ENCODE assay signal across 1 cellular context in genomic region chr6:161226005-161226964, GRCh38.
TF ChIP-seq lines count a peak whose summit lies in the region.

No MANE protein-coding gene starts in this region.

TF ChIP-seq in K562, 482 proteins besides CTCF, POLR2A, EP300 and RAD21 (continued from another document and continues in another):
- TF ChIP-seq ATF2 (CRISPR knock-in tag; IDR thresholded peaks at IDR 0.05): no peak
- no peak; a peak in 1 of 4 replicates for TF ChIP-seq HDAC1 (IDR thresholded peaks at IDR 0.05)
- TF ChIP-seq USF1 (CRISPR knock-in tag; IDR thresholded peaks at IDR 0.05): no peak
- 0 out of 2 replicates have a peak, but pooled peaks have one; percentile 20 for TF ChIP-seq TRIM28 (IDR thresholded peaks at IDR 0.05)
- TF ChIP-seq SP1 (CRISPR knock-in tag; IDR thresholded peaks at IDR 0.05): no peak
- TF ChIP-seq ZNF316 (IDR thresholded peaks at IDR 0.05): no peak
- no peak for TF ChIP-seq SIN3A (IDR thresholded peaks at IDR 0.05; ENCODE audit: borderline replicate concordance in 2 of 2, control insufficient read depth in 1 of 2, low read depth in 2 of 2, low read length in 2 of 2)
- TF ChIP-seq NKRF (IDR thresholded peaks at IDR 0.05; ENCODE audit: borderline replicate concordance): no peak
- no peak for TF ChIP-seq ZNF354B (CRISPR knock-in tag; IDR thresholded peaks at IDR 0.05)
- TF ChIP-seq TSC22D4 (tag; IDR thresholded peaks at IDR 0.05): no peak
- TF ChIP-seq TAF15 (IDR thresholded peaks at IDR 0.05; ENCODE audit: low read depth, low read length): no peak
- 0 out of 2 replicates have a peak, but pooled peaks have one; percentile 40 for TF ChIP-seq ZBTB9 (CRISPR knock-in tag; IDR thresholded peaks at IDR 0.05)
- no peak for TF ChIP-seq FOXJ2 (tag; IDR thresholded peaks at IDR 0.05)
- TF ChIP-seq FOXA1 (IDR thresholded peaks at IDR 0.05; ENCODE audit: borderline replicate concordance): no peak
- TF ChIP-seq ZNF408 (CRISPR knock-in tag; IDR thresholded peaks at IDR 0.05; ENCODE audit: low read depth): no peak
- TF ChIP-seq CREB1 (IDR thresholded peaks at IDR 0.05): no peak; the same call in 1 of the 2 replicates
- TF ChIP-seq CREB1 (CRISPR knock-in tag; IDR thresholded peaks at IDR 0.05): no peak
- no peak for TF ChIP-seq CAMTA2 (CRISPR knock-in tag; conservative IDR thresholded peaks at IDR 0.05)
- TF ChIP-seq MITF (IDR thresholded peaks at IDR 0.05): no peak
- no peak for TF ChIP-seq ATF3 (IDR thresholded peaks at IDR 0.05)
- 0 out of 2 replicates have a peak, but pooled peaks have one; percentile 50 for TF ChIP-seq ATF3 (CRISPR knock-in tag; conservative IDR thresholded peaks at IDR 0.05)
- TF ChIP-seq ZNF174 (CRISPR knock-in tag; IDR thresholded peaks at IDR 0.05): no peak
- TF ChIP-seq LEF1 (IDR thresholded peaks at IDR 0.05): peak; percentile 86
- no peak for TF ChIP-seq CHCHD3 (CRISPR knock-in tag; IDR thresholded peaks at IDR 0.05)
- TF ChIP-seq FOXK2 (conservative IDR thresholded peaks at IDR 0.05 in 1 of 2, IDR thresholded peaks at IDR 0.05 in 1 of 2; ENCODE audit: low read depth in 2 of 2): peak; percentile 65 to 70
- TF ChIP-seq HDAC3 (IDR thresholded peaks at IDR 0.05; ENCODE audit: borderline replicate concordance, partially characterized antibody): no peak
- 0 out of 2 replicates have a peak, but pooled peaks have one; percentile 13 for TF ChIP-seq RUNX1 (IDR thresholded peaks at IDR 0.05; ENCODE audit: low read depth)
- peak; percentile 51; the same call in 1 of the 2 replicates for TF ChIP-seq ZNF239 (CRISPR knock-in tag; IDR thresholded peaks at IDR 0.05)
- 0 out of 2 replicates have a peak, but pooled peaks have one; percentile 39 for TF ChIP-seq TSHZ1 (CRISPR knock-in tag; IDR thresholded peaks at IDR 0.05)
- peak in 1 of 2 experiments; percentile 49; a peak in 2 of 4 replicates for TF ChIP-seq RCOR1 (IDR thresholded peaks at IDR 0.05; ENCODE audit: borderline replicate concordance in 1 of 2, low read depth in 2 of 2, low read length in 2 of 2)
- TF ChIP-seq ETV6 (IDR thresholded peaks at IDR 0.05; ENCODE audit: borderline replicate concordance in 1 of 2, low read depth in 2 of 2, low read length in 1 of 2): 0 out of 4 replicates have a peak, but pooled peaks of 1 of the 2 experiments have one; percentile 12
- TF ChIP-seq ETV6 (CRISPR knock-in tag; IDR thresholded peaks at IDR 0.05; ENCODE audit: borderline replicate concordance): no peak
- TF ChIP-seq ZBTB7A (IDR thresholded peaks at IDR 0.05; ENCODE audit: borderline replicate concordance, control insufficient read depth, low read depth, low read length): peak; percentile 66
- no peak for TF ChIP-seq U2AF1 (optimal IDR thresholded peaks at IDR 0.05; ENCODE audit: low read depth, low read length)
- no peak for TF ChIP-seq ETS2 (tag; IDR thresholded peaks at IDR 0.05; ENCODE audit: borderline replicate concordance, poor library complexity, severe bottlenecking)
- TF ChIP-seq ESRRA (IDR thresholded peaks at IDR 0.05; ENCODE audit: borderline replicate concordance, low read depth): peak; percentile 98
- TF ChIP-seq SNAPC5 (CRISPR knock-in tag; IDR thresholded peaks at IDR 0.05): no peak
- no peak for TF ChIP-seq HSF4 (CRISPR knock-in tag; IDR thresholded peaks at IDR 0.05; ENCODE audit: borderline replicate concordance)
- 0 out of 2 replicates have a peak, but pooled peaks have one; percentile 18 for TF ChIP-seq NFIC (IDR thresholded peaks at IDR 0.05)
- TF ChIP-seq TRIM24 (IDR thresholded peaks at IDR 0.05): peak; percentile 24 to 55; a peak in 2 of 4 replicates
- TF ChIP-seq PATZ1 (CRISPR knock-in tag; IDR thresholded peaks at IDR 0.05; ENCODE audit: borderline replicate concordance): no peak
- no peak for TF ChIP-seq HCFC1 (IDR thresholded peaks at IDR 0.05; ENCODE audit: low read depth, low read length)
- TF ChIP-seq SMAD1 (IDR thresholded peaks at IDR 0.05; ENCODE audit: low read depth, low read length, partially characterized antibody): no peak
- TF ChIP-seq RFX5 (IDR thresholded peaks at IDR 0.05; ENCODE audit: low read depth, low read length): no peak
- TF ChIP-seq NFE2 (IDR thresholded peaks at IDR 0.05; ENCODE audit: low read depth): peak; percentile 44
- no peak for TF ChIP-seq TARDBP (IDR thresholded peaks at IDR 0.05)
- no peak for TF ChIP-seq E2F4 (CRISPR knock-in tag; IDR thresholded peaks at IDR 0.05; ENCODE audit: low read depth)
- no peak for TF ChIP-seq ZNF764 (CRISPR knock-in tag; IDR thresholded peaks at IDR 0.05; ENCODE audit: low read depth)
- no peak for TF ChIP-seq SMARCA5 (IDR thresholded peaks at IDR 0.05)
- TF ChIP-seq ZNF324 (CRISPR knock-in tag; IDR thresholded peaks at IDR 0.05): 0 out of 2 replicates have a peak, but pooled peaks have one; percentile 4
- no peak for TF ChIP-seq POU5F1 (IDR thresholded peaks at IDR 0.05; ENCODE audit: borderline replicate concordance, low read depth, low read length, partially characterized antibody)
- TF ChIP-seq RNF2 (IDR thresholded peaks at IDR 0.05): peak; percentile 86
- peak; percentile 84 for TF ChIP-seq ARID1B (IDR thresholded peaks at IDR 0.05)
- TF ChIP-seq SREBF1 (IDR thresholded peaks at IDR 0.05; ENCODE audit: borderline replicate concordance, low read depth, low read length): no peak
- no peak for TF ChIP-seq HINFP (tag; conservative IDR thresholded peaks at IDR 0.05; ENCODE audit: low read depth)
